ENCODE assay signal across 12 cellular contexts in genomic region chr5:372556-372910, GRCh38. TPM values are rescaled to one million over a fixed set of nuclear protein-coding genes. Genes with fewer than 3 reads are reported as not detected.
DNase-seq lines count a peak whose midpoint lies in the region; ATAC-seq, FAIRE-seq and TF ChIP-seq lines count a peak whose summit lies in the region.
"Had no signal": no experiment of that assay in that cellular context is flagged by ENCODE, and none has a peak within 500 bp of the region (broad histone marks: within the 10 kb centered on the region; RNA-seq: fewer than 3 reads in every experiment).

No MANE protein-coding gene starts in this region.

- POLR2A ChIA-PET in HEK293 (lab: Yijun Ruan, JAX), result interaction anchor here (1.0 kb wide), 1 partner anchor 55 kb away, joined by 3 read pairs; no protein-coding TSS in a partner anchor

- H3K36me3 Mint-ChIP-seq in activated naive CD8-positive, alpha-beta T cell, result peaks cover 8% of the 10 kb centered on the region
- peaks cover 12% of the 10 kb centered on the region for H3K36me3 Mint-ChIP-seq in osteocyte (ENCODE audit: unreplicated experiment)

- TF ChIP-seq CTCF in HEK293 (tag by site-specific recombination; IDR thresholded peaks at IDR 0.05), result no peak
- no peak for TF ChIP-seq CTCF in osteocyte (IDR thresholded peaks at IDR 0.05)

- no peak for FAIRE-seq in urothelium cell line (lab: Jason Lieb, UNC)

- no peak for ATAC-seq in HG02973 (IDR thresholded peaks at IDR 0.05; ENCODE audit: unreplicated experiment)

- no peaks in the 10 kb centered on the region for H3K9me3 Mint-ChIP-seq in activated naive CD8-positive, alpha-beta T cell (ENCODE audit: low read depth)
- H3K9me3 Mint-ChIP-seq in osteocyte (ENCODE audit: unreplicated experiment), result no peaks in the 10 kb centered on the region

- H3K27me3 Mint-ChIP-seq in activated naive CD8-positive, alpha-beta T cell, result no peaks in the 10 kb centered on the region
- no peaks in the 10 kb centered on the region for H3K27me3 Mint-ChIP-seq in osteocyte (ENCODE audit: unreplicated experiment)

- peak overlapping the region; percentile 70 for H3K4me3 Mint-ChIP-seq in activated naive CD8-positive, alpha-beta T cell
- no peak overlapping the region for H3K4me3 Mint-ChIP-seq in osteocyte (ENCODE audit: unreplicated experiment)

- peak overlapping the region; percentile 95; the same call in 1 of the 2 replicates for H3K27ac ChIP-seq in HEK293 (ENCODE audit: extremely low read depth, low read depth, low read length)

- no peaks in the 10 kb centered on the region for H3K9me3 ChIP-seq in HEK293 (ENCODE audit: control insufficient read depth, insufficient read depth, low read depth, low read length)

- H3K36me3 ChIP-seq in HEK293 (ENCODE audit: control insufficient read depth in 2 of 2, insufficient read depth in 1 of 2, low read length in 2 of 2), result no peaks in the 10 kb centered on the region

- no peak overlapping the region for H3K4me3 ChIP-seq in HEK293 (ENCODE audit: low read depth, low read length)

- DNase-seq in SIG-M5 treated with dmso at 0.1 percent for 504 hours (lab: John Stamatoyannopoulos, UW; ENCODE audit: unreplicated experiment), result peak; percentile 62
- DNase-seq in SIG-M5 (lab: John Stamatoyannopoulos, UW), result no peak
- peak; percentile 83 for DNase-seq in osteocyte (ENCODE audit: extremely low spot score, unreplicated experiment)
- no peak for DNase-seq in GM19240 (ENCODE audit: insufficient read length, low spot score)
- DNase-seq in urothelium cell line (ENCODE audit: low spot score), result no peak
- DNase-seq: DMS 273 treated with DMSO at 0.1 percent for 48 hours; kidney glomerular epithelial cell; NCI-H1417 treated with DMSO at 0.1 percent for 48 hours; stimulated activated naive CD4-positive, alpha-beta T cell had no signal

- peak overlapping the region; percentile 92 for H3K27ac Mint-ChIP-seq in activated naive CD8-positive, alpha-beta T cell
- H3K27ac Mint-ChIP-seq in osteocyte (ENCODE audit: unreplicated experiment), result peak overlapping the region; percentile 93

- peaks cover 51% of the 10 kb centered on the region for H3K4me1 Mint-ChIP-seq in activated naive CD8-positive, alpha-beta T cell (ENCODE audit: low read depth)
- H3K4me1 Mint-ChIP-seq in osteocyte (ENCODE audit: unreplicated experiment), result peaks cover 49% of the 10 kb centered on the region

- peaks cover 18% of the 10 kb centered on the region for H3K4me1 ChIP-seq in HEK293 (ENCODE audit: control insufficient read depth, insufficient read depth, low read length)

- CTCF ChIA-PET in HEK293 (lab: Yijun Ruan, JAX), result interaction anchor here (0.6 to 0.8 kb wide), 2 partner anchors 52 to 95 kb away, joined by 4 to 5 read pairs; no protein-coding TSS in a partner anchor

TF ChIP-seq in HEK293, 187 proteins besides CTCF, POLR2A, EP300 and RAD21:
- TF ChIP-seq ZFP41 (tag by site-specific recombination; IDR thresholded peaks at IDR 0.05; ENCODE audit: borderline replicate concordance) (no peak), ZNF561 (tag by site-specific recombination; IDR thresholded peaks at IDR 0.05; ENCODE audit: borderline replicate concordance) (no peak)

RNA-seq across cellular contexts. Expression of gene AHRR, which starts 51.0 kb away (rescaled TPM):
- 54.9 and 55.8 TPM in 2 replicates for total RNA-seq in osteocyte

Comparison
In these comparisons a context has a peak if more than half of its experiments do, and no peak if none do; other contexts are left out.
1. DNase-seq: peak in SIG-M5 treated with dmso at 0.1 percent for 504 hours (single experiment) and osteocyte (single experiment); none in SIG-M5 (single experiment), GM19240 (single experiment) and urothelium cell line (single experiment).